In genomic region chr10:61845950-61846268, GRCh38 we compare ENCODE assay signal across 33 cellular contexts. TPM values are rescaled to one million over a fixed set of nuclear protein-coding genes. Genes with fewer than 3 reads are reported as not detected.
A peak's percentile ranks its signal among the peaks of the same experiment; 100 is the strongest.
DNase-seq lines count a peak whose midpoint lies in the region; ATAC-seq, FAIRE-seq and TF ChIP-seq lines count a peak whose summit lies in the region.
"Had no signal": no experiment of that assay in that cellular context is flagged by ENCODE, and none has a peak within 500 bp of the region (broad histone marks: within the 10 kb centered on the region; RNA-seq: fewer than 3 reads in every experiment).

No MANE protein-coding gene starts in this region.

- WGBS in transverse colon (ENCODE audit: low coverage in 1 of 2), 2 donors: 80 to 84% methylated on average over 1 to 4 of the region's 4 CpGs

- H3K4me1 ChIP-seq in GM23338 (ENCODE audit: insufficient read depth): no peaks in the 10 kb centered on the region; the same call in 1 of the 2 replicates
- peaks cover 44% of the 10 kb centered on the region for H3K4me1 ChIP-seq in astrocyte (ENCODE audit: insufficient read depth, low read length)
- peaks cover 9 to 30% (median 16%) of the 10 kb centered on the region in 4 donors for H3K4me1 ChIP-seq in transverse colon
- H3K4me1 ChIP-seq: left ventricle myocardium inferior, right lobe of liver, uterus had no signal

- no peak overlapping the region for H3K27ac Mint-ChIP-seq in GM23338
- H3K27ac Mint-ChIP-seq in astrocyte (ENCODE audit: unreplicated experiment): peak overlapping the region; percentile 12
- H3K27ac Mint-ChIP-seq: activated CD4-positive, alpha-beta T cell treated with anti-CD3 and anti-CD28 coated beads for 36 hours; activated naive CD4-positive, alpha-beta T cell treated with anti-CD3 and anti-CD28 coated beads, Interleukin-2, amount 50 U/mL, for 24 hours; activated T-helper 2 cell treated with anti-CD3 and anti-CD28 coated beads, Interferon-gamma antibody, Interleukin-2, Interleukin-4, amounts not matched to agents 10 μg/mL and 5 μg/mL and 100 μg/mL, durations not matched to agents 14 hours and 24 hours and 36 hours; B cell; effector memory CD8-positive, alpha-beta T cell; stimulated activated naive CD8-positive, alpha-beta T cell treated with anti-CD3 and anti-CD28 coated beads, Interleukin-15, Interleukin-2, amounts not matched to agents 100 ng/mL and 50 ng/mL, for 24 hours had no signal

- no peak overlapping the region for H3K9ac ChIP-seq in astrocyte (ENCODE audit: low read length)

- ATAC-seq in GM23338 (peak; percentile 91), left ventricle myocardium superior (no peak)
- ATAC-seq: activated CD4-positive, alpha-beta T cell treated with anti-CD3 and anti-CD28 coated beads for 36 hours; effector memory CD8-positive, alpha-beta T cell; naive thymus-derived CD4-positive, alpha-beta T cell; right lobe of liver had no signal

- TF ChIP-seq EP300 in transverse colon (IDR thresholded peaks at IDR 0.05; ENCODE audit: low read depth): no peak

- H3K27ac ChIP-seq in GM23338 (ENCODE audit: low read depth): no peak overlapping the region
- no peak overlapping the region for H3K27ac ChIP-seq in astrocyte (ENCODE audit: low read depth, low read length)
- peak overlapping the region; percentile 28 to 71 (median 45) for H3K27ac ChIP-seq in transverse colon
- H3K27ac ChIP-seq: left ventricle myocardium inferior, neutrophil, right lobe of liver, testis, uterus had no signal

- H3K27me3 Mint-ChIP-seq in GM23338 (ENCODE audit: insufficient read depth, low read depth, poor library complexity) (peaks cover 59% of the 10 kb centered on the region), astrocyte (ENCODE audit: low read depth, unreplicated experiment) (peaks cover 2% of the 10 kb centered on the region)
- H3K27me3 Mint-ChIP-seq: activated CD4-positive, alpha-beta T cell treated with anti-CD3 and anti-CD28 coated beads for 36 hours; activated naive CD4-positive, alpha-beta T cell treated with anti-CD3 and anti-CD28 coated beads, Interleukin-2, amount 50 U/mL, for 24 hours; B cell; effector memory CD8-positive, alpha-beta T cell; naive thymus-derived CD4-positive, alpha-beta T cell; stimulated activated naive CD8-positive, alpha-beta T cell treated with anti-CD3 and anti-CD28 coated beads, Interleukin-15, Interleukin-2, amounts not matched to agents 100 ng/mL and 50 ng/mL, for 24 hours had no signal

- no peaks in the 10 kb centered on the region for H3K9me3 Mint-ChIP-seq in GM23338
- H3K9me3 Mint-ChIP-seq in astrocyte (ENCODE audit: unreplicated experiment): no peaks in the 10 kb centered on the region
- H3K9me3 Mint-ChIP-seq: activated naive CD4-positive, alpha-beta T cell treated with anti-CD3 and anti-CD28 coated beads, Interleukin-2, amount 50 U/mL, for 24 hours; activated T-helper 2 cell treated with anti-CD3 and anti-CD28 coated beads, Interferon-gamma antibody, Interleukin-2, Interleukin-4, amounts not matched to agents 10 μg/mL and 5 μg/mL and 100 μg/mL, durations not matched to agents 14 hours and 24 hours and 36 hours; effector memory CD8-positive, alpha-beta T cell; naive thymus-derived CD4-positive, alpha-beta T cell; stimulated activated naive CD8-positive, alpha-beta T cell treated with anti-CD3 and anti-CD28 coated beads, Interleukin-15, Interleukin-2, amounts not matched to agents 100 ng/mL and 50 ng/mL, for 24 hours had no signal

- H3K9me2 ChIP-seq in GM23338 (ENCODE audit: insufficient read depth): no peaks in the 10 kb centered on the region

- H3K79me2 ChIP-seq in GM23338 (replicated peaks; ENCODE audit: insufficient read depth) (no peaks in the 10 kb centered on the region), astrocyte (ENCODE audit: insufficient read depth, low read length) (no peaks in the 10 kb centered on the region)

- H3K9me3 ChIP-seq in astrocyte (ENCODE audit: insufficient read depth, low read depth, low read length) (no peaks in the 10 kb centered on the region), transverse colon (no peaks in the 10 kb centered on the region)
- H3K9me3 ChIP-seq: left ventricle myocardium inferior, neutrophil, prostate gland, right lobe of liver, testis, uterus had no signal

- H3K4me3 Mint-ChIP-seq in GM23338 (no peak overlapping the region), astrocyte (ENCODE audit: unreplicated experiment) (no peak overlapping the region)
- H3K4me3 Mint-ChIP-seq: activated CD4-positive, alpha-beta T cell treated with anti-CD3 and anti-CD28 coated beads for 36 hours; activated naive CD4-positive, alpha-beta T cell treated with anti-CD3 and anti-CD28 coated beads, Interleukin-2, amount 50 U/mL, for 24 hours; B cell; effector memory CD8-positive, alpha-beta T cell; naive thymus-derived CD4-positive, alpha-beta T cell; stimulated activated naive CD8-positive, alpha-beta T cell treated with anti-CD3 and anti-CD28 coated beads, Interleukin-15, Interleukin-2, amounts not matched to agents 100 ng/mL and 50 ng/mL, for 24 hours had no signal

- no peak for TF ChIP-seq POLR2A in transverse colon (IDR thresholded peaks at IDR 0.05)

- H2AFZ ChIP-seq in GM23338 (no peak overlapping the region), astrocyte (ENCODE audit: low read depth, low read length) (peak overlapping the region; percentile 24)

- H4K20me1 ChIP-seq in GM23338 (replicated peaks; ENCODE audit: insufficient read depth): no peaks in the 10 kb centered on the region
- H4K20me1 ChIP-seq in astrocyte (ENCODE audit: insufficient read depth, low read length): no peaks in the 10 kb centered on the region

- no peaks in the 10 kb centered on the region for H3K36me3 ChIP-seq in GM23338 (ENCODE audit: insufficient read depth)
- no peaks in the 10 kb centered on the region for H3K36me3 ChIP-seq in astrocyte (ENCODE audit: insufficient read depth, low read length)
- H3K36me3 ChIP-seq in transverse colon: no peaks in the 10 kb centered on the region
- H3K36me3 ChIP-seq: left ventricle myocardium inferior, neutrophil, prostate gland, right lobe of liver, uterus had no signal

- intact Hi-C loops in transverse colon (cut with DNase I; ENCODE audit: low total_unique reads) (loop anchor here (1.0 kb wide), 1 partner anchor 42 kb away; no protein-coding TSS in a partner anchor), left ventricle myocardium superior (cut with micrococcal nuclease) (no loop called here)

- DNase-seq in GM23338 (ENCODE audit: low spot score) (no peak), astrocyte (ENCODE audit: low read depth) (peak; percentile 57), glomerular visceral epithelial cell (ENCODE audit: extremely low spot score) (peak; percentile 63), transverse colon (no peak), LoVo (ENCODE audit: low spot score) (no peak), left ventricle myocardium superior (no peak)
- DNase-seq in activated CD4-positive, alpha-beta T cell treated with anti-CD3 and anti-CD28 coated beads for 48 hours: no peak
- DNase-seq: ACHN; activated CD4-positive, alpha-beta T cell treated with anti-CD3 and anti-CD28 coated beads for 36 hours; amniotic stem cell; cortex of kidney; DMS153; effector memory CD8-positive, alpha-beta T cell; GDM1; KBM-7; left ventricle myocardium inferior; MM.1S; naive thymus-derived CD4-positive, alpha-beta T cell; NCI-H1105 treated with DMSO at 0.1 percent for 48 hours; NCI-H187 treated with DMSO at 0.1 percent for 48 hours; NCI-H2171 treated with DMSO at 0.1 percent for 48 hours; NCI-H510A treated with DMSO at 0.1 percent for 48 hours; right lobe of liver; Right ventricle myocardium superior; stimulated activated CD8-positive, alpha-beta memory T cell treated with anti-CD3 and anti-CD28 coated beads, Interleukin-4, amount 100 ng/mL, for 48 hours; testis; uterus had no signal

- FAIRE-seq in astrocyte (lab: Jason Lieb, UNC): peak; percentile 73

- H3K4me2 ChIP-seq in GM23338 (no peak overlapping the region), astrocyte (ENCODE audit: low read length) (peak overlapping the region; percentile 46)

- no peaks in the 10 kb centered on the region for H3F3A ChIP-seq in GM23338 (replicated peaks; ENCODE audit: low read depth)

- H3K27me3 ChIP-seq in GM23338 (ENCODE audit: insufficient read depth) (no peaks in the 10 kb centered on the region), astrocyte (ENCODE audit: insufficient read depth, low read length) (no peaks in the 10 kb centered on the region), transverse colon (no peaks in the 10 kb centered on the region)
- H3K27me3 ChIP-seq: neutrophil, right lobe of liver, testis, uterus had no signal

- no peak for TF ChIP-seq CTCF in GM23338 (conservative IDR thresholded peaks at IDR 0.05; ENCODE audit: low read depth in 2 of 2)
- TF ChIP-seq CTCF in astrocyte (IDR thresholded peaks at IDR 0.05; ENCODE audit: insufficient read depth, low read depth, low read length): no peak
- TF ChIP-seq CTCF in transverse colon (IDR thresholded peaks at IDR 0.05): no peak

- no peaks in the 10 kb centered on the region for H3K36me3 Mint-ChIP-seq in GM23338 (ENCODE audit: low read depth)
- no peaks in the 10 kb centered on the region for H3K36me3 Mint-ChIP-seq in astrocyte (ENCODE audit: low read depth, unreplicated experiment)
- H3K36me3 Mint-ChIP-seq: activated naive CD4-positive, alpha-beta T cell treated with anti-CD3 and anti-CD28 coated beads, Interleukin-2, amount 50 U/mL, for 24 hours; naive thymus-derived CD4-positive, alpha-beta T cell had no signal

- in situ Hi-C loops in transverse colon (cut with MboI; ENCODE audit: low pct_ligation_motif_present in 1 of 4, low pct_unique_long_range_greater_than_20kb in 1 of 4, low sequenced_read_pairs in 3 of 4): no loop called here

- H3K4me1 Mint-ChIP-seq in GM23338 (peaks cover 18% of the 10 kb centered on the region), astrocyte (ENCODE audit: low read depth, unreplicated experiment) (peaks cover 42% of the 10 kb centered on the region)

- H3K4me3 ChIP-seq in GM23338: no peak overlapping the region
- no peak overlapping the region for H3K4me3 ChIP-seq in astrocyte (ENCODE audit: insufficient read depth, low read depth, low read length)
- H3K4me3 ChIP-seq in transverse colon: no peak overlapping the region
- H3K4me3 ChIP-seq: left ventricle myocardium inferior, prostate gland, right lobe of liver, testis, uterus had no signal

RNA-seq across cellular contexts. Expression of gene ARID5B, which starts 55.6 kb away (rescaled TPM):
- 1.3 and 1.5 TPM in 2 replicates for total RNA-seq in GM23338 (2014; rRNA removed; shearing (Covaris generic))
- polyA plus RNA-seq in GM23338 (2016; fragmentation: Nextera tagmentation; extraction: Ambion mirVana): 1.6 and 2.2 TPM in 2 replicates
- total RNA-seq in astrocyte: 64.6 and 66.0 TPM in 2 replicates
- total RNA-seq in transverse colon: 10 to 100 TPM; 17.7 to 54.6 (median 34.8) TPM
- 12.9 TPM for total RNA-seq in left ventricle myocardium superior

Comparison
In these comparisons a context has a peak if more than half of its experiments do, and no peak if none do; other contexts are left out.
1. DNase-seq: peak in astrocyte (single experiment) and glomerular visceral epithelial cell (single experiment); none in GM23338 (single experiment), transverse colon (single experiment), activated CD4-positive, alpha-beta T cell treated with anti-CD3 and anti-CD28 coated beads for 48 hours (single experiment), LoVo (single experiment) and left ventricle myocardium superior (single experiment).
2. H3K27ac ChIP-seq: peak in transverse colon (4 of 4); none in GM23338 (single experiment) and astrocyte (single experiment).